ENCODE assay signal across 22 cellular contexts in genomic region chr2:3201296-3201695, GRCh38.
DNase-seq lines count a peak whose midpoint lies in the region; TF ChIP-seq lines count a peak whose summit lies in the region.
"Had no signal": no experiment of that assay in that cellular context is flagged by ENCODE, and none has a peak within 500 bp of the region (broad histone marks: within the 10 kb centered on the region; RNA-seq: fewer than 3 reads in every experiment).

No MANE protein-coding gene starts in this region.

- no peak overlapping the region; the same call in 1 of the 2 replicates for H3K14ac ChIP-seq in H9 (ENCODE audit: insufficient read depth, low read length)

- H3K27ac ChIP-seq in H9 (ENCODE audit: insufficient read length, low read depth, low read length): no peak overlapping the region
- H3K27ac ChIP-seq: 22Rv1, PC-9, SJSA1 had no signal

- no peak overlapping the region for H3K9ac ChIP-seq in H9 (ENCODE audit: extremely low read depth, insufficient read length, low read length)

- H3K9me3 ChIP-seq in H9 (ENCODE audit: control insufficient read depth, low read depth, low read length): no peaks in the 10 kb centered on the region
- H3K9me3 ChIP-seq: BE2C, SJSA1 had no signal

- no peaks in the 10 kb centered on the region for H3K9me3 Mint-ChIP-seq in activated T-cell treated with anti-CD3 and anti-CD28 coated beads, Interleukin-2, amount 50 U/mL, for 24 hours
- H3K9me3 Mint-ChIP-seq in H9: peaks cover 14% of the 10 kb centered on the region in 2 experiments

- no peak for TF ChIP-seq CTCF in H9 (conservative IDR thresholded peaks at IDR 0.05)
- no peak for TF ChIP-seq CTCF in GM20000 (IDR thresholded peaks at IDR 0.05; ENCODE audit: extremely low read depth, missing control alignments)

- no peak overlapping the region for H4K91ac ChIP-seq in H9 (ENCODE audit: insufficient read length, low read depth, low read length)

- DNase-seq in activated T-cell treated with anti-CD3 and anti-CD28 coated beads, Interleukin-2, amount 50 U/mL, for 24 hours: no peak
- DNase-seq in activated T-cell treated with anti-CD3 and anti-CD28 coated beads, Interleukin-2, amount 50 U/mL, for 48 hours: no peak
- DNase-seq in H9: no peak
- peak in 40 of 42 donors; percentile 27 to 93 (median 72) for DNase-seq in head of caudate nucleus
- DNase-seq in putamen (ENCODE audit: low spot score): peak; percentile 75
- no peak for DNase-seq in NK-92 treated with Interleukin-12 subunit alpha and Interleukin-12 subunit beta, amount 100 ng/mL, for 24 hours (lab: John Stamatoyannopoulos, UW)
- DNase-seq in GM19238 (ENCODE audit: insufficient read length, low spot score): no peak
- DNase-seq in GM20000 (ENCODE audit: low spot score): no peak
- DNase-seq: BE2C, HCEC 1CT, KBM-7, MV-4-11, NCI-H1105 treated with DMSO at 0.1 percent for 48 hours, NCI-H146, NCI-H1930, NCI-H2107, NCI-H524 treated with DMSO at 0.1 percent for 48 hours, NCI-H774, PC-9, RPMI8226 had no signal

- no peak overlapping the region for H2BK5ac ChIP-seq in H9 (ENCODE audit: insufficient read length, low read length)

- no peak overlapping the region for H2BK15ac ChIP-seq in H9 (ENCODE audit: low read depth, low read length)

- 0 out of 2 replicates have a peak, but pooled peaks cover 3% of the 10 kb centered on the region for H3K4me1 ChIP-seq in H9 (ENCODE audit: insufficient read depth, low read length)
- H3K4me1 ChIP-seq: SJSA1 had no signal

- intact Hi-C loops in head of caudate nucleus (cut with DNase I): loop anchor here (10.0 kb wide), 1 partner anchor 104 kb away; no protein-coding TSS in a partner anchor

- H3K23me2 ChIP-seq in H9 (ENCODE audit: insufficient read length, low read depth, low read length, poor library complexity, severe bottlenecking): no peaks in the 10 kb centered on the region

- no CpG with 5 or more reads among the region's 14 CpGs for WGBS in H9 (ENCODE audit: extremely low coverage, insufficient read length, low lambda C conversion rate)

- H4K20me1 ChIP-seq in H9 (ENCODE audit: control insufficient read depth, insufficient read depth, insufficient read length): no peaks in the 10 kb centered on the region

- peaks cover 19% of the 10 kb centered on the region for H3K4me1 Mint-ChIP-seq in activated T-cell treated with anti-CD3 and anti-CD28 coated beads, Interleukin-2, amount 50 U/mL, for 24 hours (ENCODE audit: low read depth)
- H3K4me1 Mint-ChIP-seq in H9: peaks cover 33 to 52% of the 10 kb centered on the region in 2 experiments

- H4K8ac ChIP-seq in H9 (replicated peaks; ENCODE audit: insufficient read length, low read depth, low read length): no peak overlapping the region

- H4K5ac ChIP-seq in H9 (ENCODE audit: insufficient read length, low read depth, low read length): no peak overlapping the region

- H3K36me3 Mint-ChIP-seq in activated T-cell treated with anti-CD3 and anti-CD28 coated beads, Interleukin-2, amount 50 U/mL, for 24 hours (ENCODE audit: low read depth): peaks cover 56% of the 10 kb centered on the region
- peaks cover 18 to 23% (median 20%) of the 10 kb centered on the region in 3 experiments for H3K36me3 Mint-ChIP-seq in H9 (ENCODE audit: insufficient read depth in 1 of 3, low read depth in 3 of 3)

- no peak overlapping the region for H3K23ac ChIP-seq in H9 (ENCODE audit: insufficient read length, low read depth, low read length)

- no peak overlapping the region for H3K4me2 ChIP-seq in H9 (ENCODE audit: insufficient read depth, insufficient read length, low read length)
- H3K4me2 ChIP-seq: PC-9 had no signal

- no peak overlapping the region for H2BK12ac ChIP-seq in H9 (ENCODE audit: insufficient read length, low read depth, low read length)

- H2AK5ac ChIP-seq in H9 (ENCODE audit: insufficient read length, low read length): no peak overlapping the region

- no peak overlapping the region for H3K4me3 Mint-ChIP-seq in activated T-cell treated with anti-CD3 and anti-CD28 coated beads, Interleukin-2, amount 50 U/mL, for 24 hours
- H3K4me3 Mint-ChIP-seq in H9: no peak overlapping the region

- no peak overlapping the region for H2BK120ac ChIP-seq in H9 (ENCODE audit: low read depth, low read length, poor library complexity, severe bottlenecking)

- H2AFZ ChIP-seq in H9 (ENCODE audit: low read length): no peak overlapping the region
- H2AFZ ChIP-seq: PC-9 had no signal

- H3K27ac Mint-ChIP-seq in activated T-cell treated with anti-CD3 and anti-CD28 coated beads, Interleukin-2, amount 50 U/mL, for 24 hours: peak overlapping the region; percentile 22
- H3K27ac Mint-ChIP-seq in H9: peak overlapping the region in 2 of 3 experiments; percentile 66 to 90; a peak in 2 of 7 replicates

- no peak overlapping the region for H3K4ac ChIP-seq in H9 (ENCODE audit: low read depth, low read length)

- H3K27me3 Mint-ChIP-seq in activated T-cell treated with anti-CD3 and anti-CD28 coated beads, Interleukin-2, amount 50 U/mL, for 24 hours: no peaks in the 10 kb centered on the region
- H3K27me3 Mint-ChIP-seq in H9 (ENCODE audit: low read depth): no peaks in the 10 kb centered on the region

- H3K27me3 ChIP-seq in H9 (ENCODE audit: insufficient read depth, low read length): no peaks in the 10 kb centered on the region
- H3K27me3 ChIP-seq: BE2C, SJSA1 had no signal

- no peak overlapping the region for H3K56ac ChIP-seq in H9 (ENCODE audit: insufficient read length, low read depth, low read length)

- H3K79me1 ChIP-seq in H9 (ENCODE audit: insufficient read depth, low read depth, low read length, poor library complexity, severe bottlenecking): no peaks in the 10 kb centered on the region

- no peak overlapping the region for H2BK20ac ChIP-seq in H9 (ENCODE audit: low read depth, low read length, poor library complexity, severe bottlenecking)

- no peak overlapping the region for H3T11ph ChIP-seq in H9 (ENCODE audit: low read length)

- H3K18ac ChIP-seq in H9 (ENCODE audit: insufficient read length, low read depth, low read length): no peak overlapping the region

- no peaks in the 10 kb centered on the region for H3K79me2 ChIP-seq in H9 (ENCODE audit: insufficient read depth, low read length)

Comparison
In these comparisons a context has a peak if more than half of its experiments do, and no peak if none do; other contexts are left out.
1. DNase-seq: peak in head of caudate nucleus (40 of 42) and putamen (single experiment); none in activated T-cell treated with anti-CD3 and anti-CD28 coated beads, Interleukin-2, amount 50 U/mL, for 24 hours (single experiment), activated T-cell treated with anti-CD3 and anti-CD28 coated beads, Interleukin-2, amount 50 U/mL, for 48 hours (0 of 2), H9 (single experiment), NK-92 treated with Interleukin-12 subunit alpha and Interleukin-12 subunit beta, amount 100 ng/mL, for 24 hours (single experiment), GM19238 (single experiment) and GM20000 (single experiment).